In the genomic region with DNA sequence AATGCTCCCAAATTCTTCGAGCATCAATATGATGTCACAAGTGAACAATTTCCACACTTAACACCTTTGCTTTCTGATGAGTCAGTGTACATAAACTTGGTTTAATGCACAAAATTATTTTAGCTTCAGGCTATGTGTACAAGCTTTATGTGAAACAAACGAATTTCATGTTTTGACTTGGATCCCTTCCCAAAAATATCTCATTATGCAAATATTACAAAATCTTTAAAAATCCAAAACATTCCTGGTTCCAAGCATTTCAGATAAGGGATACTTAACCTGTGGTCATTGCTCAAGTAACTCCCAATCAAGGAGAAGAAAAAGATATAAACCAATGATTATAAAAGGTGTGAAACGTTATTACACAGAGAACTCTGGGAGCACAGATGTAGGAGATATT, we compare ENCODE assay signal across 19 cellular contexts. TPM values are rescaled to one million over a fixed set of nuclear protein-coding genes. Genes with fewer than 3 reads are reported as not detected.
DNase-seq lines count a peak whose midpoint lies in the region; ATAC-seq and TF ChIP-seq lines count a peak whose summit lies in the region.
"Had no signal": no experiment of that assay in that cellular context is flagged by ENCODE, and none has a peak within 500 bp of the region (broad histone marks: within the 10 kb centered on the region; RNA-seq: fewer than 3 reads in every experiment).

No MANE protein-coding gene starts in this region.

- POLR2A ChIA-PET in CD4-positive, alpha-beta memory T cell (lab: Charles Lee; ENCODE audit: partially characterized antibody), result no interaction called here

- H3K27ac Mint-ChIP-seq in CD4-positive, alpha-beta memory T cell, result peak overlapping the region in 4 of 7 donors; percentile 4 to 80 (median 28)
- no peak overlapping the region for H3K27ac Mint-ChIP-seq in activated T-cell treated with anti-CD3 and anti-CD28 coated beads, Interleukin-2, amount 50 U/mL, for 24 hours
- H3K27ac Mint-ChIP-seq: memory B cell had no signal

- intact Hi-C loops in CD4-positive, alpha-beta memory T cell (cut with micrococcal nuclease), result no loop called here

- H3K4me1 ChIP-seq in CD4-positive, alpha-beta memory T cell (ENCODE audit: insufficient read depth, low read length), result peaks cover 16% of the 10 kb centered on the region
- no peaks in the 10 kb centered on the region for H3K4me1 ChIP-seq in neutrophil (ENCODE audit: control insufficient read depth in 1 of 2, insufficient read depth in 1 of 2, low read depth in 1 of 2, low read length in 1 of 2)

- peaks cover 17% of the 10 kb centered on the region for H3K36me3 ChIP-seq in CD4-positive, alpha-beta memory T cell (ENCODE audit: insufficient read depth, low read length)
- peaks cover 51% of the 10 kb centered on the region for H3K36me3 ChIP-seq in neutrophil

- no peak overlapping the region for H3K27ac ChIP-seq in CD4-positive, alpha-beta memory T cell (ENCODE audit: low read depth, low read length)
- H3K27ac ChIP-seq in neutrophil, result peak overlapping the region; percentile 19
- H3K27ac ChIP-seq: BLaER1, gastroesophageal sphincter, right lobe of liver, tibial artery had no signal

- no peaks in the 10 kb centered on the region for H3K27me3 Mint-ChIP-seq in CD4-positive, alpha-beta memory T cell
- no peaks in the 10 kb centered on the region for H3K27me3 Mint-ChIP-seq in activated T-cell treated with anti-CD3 and anti-CD28 coated beads, Interleukin-2, amount 50 U/mL, for 24 hours
- H3K27me3 Mint-ChIP-seq: memory B cell had no signal

- peaks cover 22 to 43% (median 32%) of the 10 kb centered on the region in 4 donors for H3K4me1 Mint-ChIP-seq in CD4-positive, alpha-beta memory T cell
- peaks cover 35% of the 10 kb centered on the region for H3K4me1 Mint-ChIP-seq in activated T-cell treated with anti-CD3 and anti-CD28 coated beads, Interleukin-2, amount 50 U/mL, for 24 hours (ENCODE audit: low read depth)

- H3K4me3 ChIP-seq in CD4-positive, alpha-beta memory T cell (ENCODE audit: low read length in 2 of 2), result no peak overlapping the region
- no peak overlapping the region for H3K4me3 ChIP-seq in choroid plexus epithelial cell (ENCODE audit: low read depth, low read length)
- no peak overlapping the region for H3K4me3 ChIP-seq in neutrophil (ENCODE audit: low read depth in 1 of 2, low read length in 1 of 2)
- H3K4me3 ChIP-seq: BLaER1, gastroesophageal sphincter, right lobe of liver, tibial artery had no signal

- peaks cover 0 to 2% (median 0%) of the 10 kb centered on the region in 8 donors for H3K9me3 Mint-ChIP-seq in CD4-positive, alpha-beta memory T cell
- no peaks in the 10 kb centered on the region for H3K9me3 Mint-ChIP-seq in activated T-cell treated with anti-CD3 and anti-CD28 coated beads, Interleukin-2, amount 50 U/mL, for 24 hours
- H3K9me3 Mint-ChIP-seq: memory B cell had no signal

- H3K36me3 Mint-ChIP-seq in CD4-positive, alpha-beta memory T cell, result peaks cover 37 to 45% of the 10 kb centered on the region in 2 donors
- H3K36me3 Mint-ChIP-seq in activated T-cell treated with anti-CD3 and anti-CD28 coated beads, Interleukin-2, amount 50 U/mL, for 24 hours (ENCODE audit: low read depth), result peaks cover 74% of the 10 kb centered on the region

- no peak for DNase-seq in CD4-positive, alpha-beta memory T cell
- DNase-seq in M059J (ENCODE audit: low read depth) (peak; percentile 46), choroid plexus epithelial cell (ENCODE audit: low read depth) (peak; percentile 41), COR-L47 (lab: John Stamatoyannopoulos, UW) (no peak)
- no peak for DNase-seq in activated effector memory CD4-positive, alpha-beta T cell treated with Interleukin-2 at 50 U/mL for 16 hours
- DNase-seq in activated T-cell treated with anti-CD3 and anti-CD28 coated beads, Interleukin-2, amount 50 U/mL, for 24 hours, result no peak
- DNase-seq: activated CD8-positive, alpha-beta memory T cell treated with anti-CD3 and anti-CD28 coated beads for 24 hours; activated effector memory CD4-positive, alpha-beta T cell treated with anti-CD3 and anti-CD28 coated beads, Interleukin-2, amount 50 U/mL, for 16 hours; NCI-H1930; NCI-H69; right lobe of liver; tibial artery had no signal

- CTCF ChIA-PET in CD4-positive, alpha-beta memory T cell (lab: Charles Lee; ENCODE audit: partially characterized antibody), result interaction anchor here (0.8 to 2.5 kb wide), 3 partner anchors 15 to 83 kb away, joined by 3 to 6 read pairs (median 3); no protein-coding TSS in a partner anchor

- H3K27me3 ChIP-seq in CD4-positive, alpha-beta memory T cell (ENCODE audit: insufficient read depth, low read length), result no peaks in the 10 kb centered on the region
- no peaks in the 10 kb centered on the region for H3K27me3 ChIP-seq in neutrophil
- H3K27me3 ChIP-seq: BLaER1, gastroesophageal sphincter, right lobe of liver, tibial artery had no signal

- ATAC-seq in HG02678 (IDR thresholded peaks at IDR 0.05; ENCODE audit: unreplicated experiment), result no peak
- ATAC-seq: gastroesophageal sphincter, Panc1, right lobe of liver had no signal

- no peaks in the 10 kb centered on the region for H3K9me3 ChIP-seq in CD4-positive, alpha-beta memory T cell (ENCODE audit: control insufficient read depth in 1 of 2, low read length in 2 of 2)
- no peaks in the 10 kb centered on the region for H3K9me3 ChIP-seq in neutrophil
- H3K9me3 ChIP-seq: BLaER1, gastroesophageal sphincter, right lobe of liver, tibial artery had no signal

- H3K4me3 Mint-ChIP-seq in CD4-positive, alpha-beta memory T cell, result no peak overlapping the region
- H3K4me3 Mint-ChIP-seq in activated T-cell treated with anti-CD3 and anti-CD28 coated beads, Interleukin-2, amount 50 U/mL, for 24 hours, result no peak overlapping the region
- H3K4me3 Mint-ChIP-seq: memory B cell had no signal

- no peak for TF ChIP-seq CTCF in choroid plexus epithelial cell (conservative IDR thresholded peaks at IDR 0.05; ENCODE audit: low read depth, low read length)
- no peak for TF ChIP-seq CTCF in neutrophil (IDR thresholded peaks at IDR 0.05)

RNA-seq across cellular contexts. Expression of gene RAB5A, which starts 25.2 kb away (rescaled TPM):
- total RNA-seq in CD4-positive, alpha-beta memory T cell, result 10 to 100 TPM; 57.0 to 57.1 TPM
- 10 to 100 TPM; 44.3 to 49.7 TPM for polyA plus RNA-seq in CD4-positive, alpha-beta memory T cell
- total RNA-seq in M059J (2014; rRNA removed; shearing (Covaris generic)), result 37.8 and 58.7 TPM in 2 replicates

RNA-seq across cellular contexts. Expression of gene EFHB, which starts 38.0 kb away (rescaled TPM):
- 1 to 10 TPM in 1 of 2 experiments, not detected in 1; 1.5 TPM for total RNA-seq in CD4-positive, alpha-beta memory T cell
- polyA plus RNA-seq in CD4-positive, alpha-beta memory T cell, result not detected
- 0.15 TPM in 1 of 2 replicates, not detected in the other for total RNA-seq in M059J (2014; rRNA removed; shearing (Covaris generic))
- total RNA-seq: Daoy had no signal

RNA-seq across cellular contexts. Expression of gene PP2D1, which starts 40.0 kb away (rescaled TPM):
- total RNA-seq in CD4-positive, alpha-beta memory T cell, result not detected
- under 1 TPM; 0.40 to 0.46 TPM for polyA plus RNA-seq in CD4-positive, alpha-beta memory T cell
- total RNA-seq in M059J (2014; rRNA removed; shearing (Covaris generic)), result not detected in 2 replicates
- total RNA-seq: Daoy, gastroesophageal sphincter, right lobe of liver had no signal

Comparison
In these comparisons a context has a peak if more than half of its experiments do, and no peak if none do; other contexts are left out.
1. DNase-seq: peak in M059J (single experiment) and choroid plexus epithelial cell (single experiment); none in CD4-positive, alpha-beta memory T cell (0 of 5), COR-L47 (single experiment), activated effector memory CD4-positive, alpha-beta T cell treated with Interleukin-2 at 50 U/mL for 16 hours (single experiment) and activated T-cell treated with anti-CD3 and anti-CD28 coated beads, Interleukin-2, amount 50 U/mL, for 24 hours (single experiment).